ENCODE assay signal across 10 cellular contexts in genomic region chr2:47899915-47900314, GRCh38. TPM values are rescaled to one million over a fixed set of nuclear protein-coding genes. Genes with fewer than 3 reads are reported as not detected.
DNase-seq lines count a peak whose midpoint lies in the region; ATAC-seq and TF ChIP-seq lines count a peak whose summit lies in the region.
"Had no signal": no experiment of that assay in that cellular context is flagged by ENCODE, and none has a peak within 500 bp of the region (broad histone marks: within the 10 kb centered on the region; RNA-seq: fewer than 3 reads in every experiment).

No MANE protein-coding gene starts in this region.

- DNase-seq in ascending aorta (ENCODE audit: low spot score in 2 of 2) (no peak), NCI-H510A treated with DMSO at 0.1 percent for 48 hours (lab: John Stamatoyannopoulos, UW) (no peak)
- DNase-seq: NCI-H2171 treated with DMSO at 0.1 percent for 48 hours, right cardiac atrium had no signal

- H3K9ac ChIP-seq in BLaER1 treated with 17β-estradiol and CSF1 and Interleukin-3, amounts not matched to agents 10 nM and 100 nM: peak overlapping the region in 4 of 11 experiments; percentile 27 to 60 (median 40); a peak in 6 of 22 replicates
- no peak overlapping the region for H3K9ac ChIP-seq in HUES64 (ENCODE audit: low read depth, low read length)

- ATAC-seq in GM21367 (IDR thresholded peaks at IDR 0.05; ENCODE audit: unreplicated experiment): no peak
- no peak for ATAC-seq in GM19328 (IDR thresholded peaks at IDR 0.05; ENCODE audit: unreplicated experiment)
- ATAC-seq in HG03175 (IDR thresholded peaks at IDR 0.05; ENCODE audit: unreplicated experiment): no peak

- no peaks in the 10 kb centered on the region for H3K27me3 ChIP-seq in BLaER1 treated with 17β-estradiol and CSF1 and Interleukin-3, amounts not matched to agents 10 nM and 100 nM
- H3K27me3 ChIP-seq in HUES64 (ENCODE audit: insufficient read depth, low read length): no peaks in the 10 kb centered on the region
- no peaks in the 10 kb centered on the region for H3K27me3 ChIP-seq in ascending aorta
- no peaks in the 10 kb centered on the region for H3K27me3 ChIP-seq in muscle layer of duodenum (ENCODE audit: low read depth, low read length)

- H3K4me3 ChIP-seq in BLaER1 treated with 17β-estradiol and CSF1 and Interleukin-3, amounts not matched to agents 10 nM and 100 nM: no peak overlapping the region
- H3K4me3 ChIP-seq in HUES64 (ENCODE audit: low read length) (no peak overlapping the region), ascending aorta (no peak overlapping the region), muscle layer of duodenum (ENCODE audit: low read depth in 1 of 2, low read length in 2 of 2) (no peak overlapping the region)

- H4K20me1 ChIP-seq in BLaER1 treated with 17β-estradiol and CSF1 and Interleukin-3, amounts not matched to agents 10 nM and 100 nM: peaks cover 87 to 97% (median 94%) of the 10 kb centered on the region in 11 experiments

- H3K27ac ChIP-seq in BLaER1 treated with 17β-estradiol and CSF1 and Interleukin-3, amounts not matched to agents 10 nM and 100 nM: peak overlapping the region in 7 of 11 experiments; percentile 3 to 39 (median 34); a peak in 11 of 22 replicates
- H3K27ac ChIP-seq in HUES64 (ENCODE audit: low read depth, low read length) (peak overlapping the region; percentile 31; the same call in 1 of the 2 replicates), ascending aorta (peak overlapping the region; percentile 43 to 65), muscle layer of duodenum (ENCODE audit: low read length) (peak overlapping the region; percentile 46)

- H3K36me3 ChIP-seq in BLaER1 treated with 17β-estradiol and CSF1 and Interleukin-3, amounts not matched to agents 10 nM and 100 nM: peaks cover 0 to 28% (median 0%) of the 10 kb centered on the region in 11 experiments; a peak in 8 of 22 replicates
- H3K36me3 ChIP-seq in HUES64 (ENCODE audit: insufficient read depth, low read length) (0 out of 2 replicates have a peak, but pooled peaks cover 4% of the 10 kb centered on the region), ascending aorta (no peaks in the 10 kb centered on the region), muscle layer of duodenum (ENCODE audit: control insufficient read depth in 1 of 2, insufficient read depth in 2 of 2, low read length in 2 of 2) (peaks cover 0 to 3% of the 10 kb centered on the region in 2 donors)

- peaks cover 47 to 79% (median 68%) of the 10 kb centered on the region in 10 experiments for H3K4me1 ChIP-seq in BLaER1 treated with 17β-estradiol and CSF1 and Interleukin-3, amounts not matched to agents 10 nM and 100 nM
- H3K4me1 ChIP-seq in HUES64 (ENCODE audit: insufficient read depth, low read length) (peaks cover 42% of the 10 kb centered on the region), ascending aorta (peaks cover 0 to 22% of the 10 kb centered on the region in 2 donors), muscle layer of duodenum (ENCODE audit: control insufficient read depth in 1 of 2, insufficient read depth in 2 of 2, low read length in 2 of 2) (peaks cover 11 to 41% of the 10 kb centered on the region in 2 donors)

- intact Hi-C loops in ascending aorta (cut with DNase I): no loop called here

- no peaks in the 10 kb centered on the region for H3K9me3 ChIP-seq in BLaER1 treated with 17β-estradiol and CSF1 and Interleukin-3, amounts not matched to agents 10 nM and 100 nM (replicated peaks in 1 of 11)
- H3K9me3 ChIP-seq in HUES64 (ENCODE audit: insufficient read depth, low read depth, low read length) (no peaks in the 10 kb centered on the region), ascending aorta (no peaks in the 10 kb centered on the region), muscle layer of duodenum (ENCODE audit: control insufficient read depth in 1 of 2, low read length in 2 of 2) (no peaks in the 10 kb centered on the region)

- TF ChIP-seq CTCF in ascending aorta (IDR thresholded peaks at IDR 0.05): no peak

- H3K4me2 ChIP-seq in BLaER1 treated with 17β-estradiol and CSF1 and Interleukin-3, amounts not matched to agents 10 nM and 100 nM: peak overlapping the region; percentile 26 to 88 (median 73)

- 96% methylated on average over 2 of the region's 2 CpGs for WGBS in HUES64

RNA-seq across cellular contexts. Expression of gene FBXO11, which starts 6.4 kb away (rescaled TPM):
- 37.5 TPM for polyA plus RNA-seq in HUES64 (2013, experiment 1 of 2)
- polyA plus RNA-seq in HUES64 (2013, experiment 2 of 2): 41.0 TPM
- 15.1 TPM for total RNA-seq in ascending aorta
